22 cellular contexts compared by ENCODE assay signal in genomic region chr5:178106556-178107239, GRCh38. TPM values are rescaled to one million over a fixed set of nuclear protein-coding genes. Genes with fewer than 3 reads are reported as not detected.
A peak's percentile ranks its signal among the peaks of the same experiment; 100 is the strongest.
DNase-seq lines count a peak whose midpoint lies in the region; ATAC-seq and TF ChIP-seq lines count a peak whose summit lies in the region.
"Had no signal": no experiment of that assay in that cellular context is flagged by ENCODE, and none has a peak within 500 bp of the region (broad histone marks: within the 10 kb centered on the region; RNA-seq: fewer than 3 reads in every experiment).

No MANE protein-coding gene starts in this region.

- TF ChIP-seq CTCF in MCF 10A (IDR thresholded peaks at IDR 0.05; ENCODE audit: unreplicated experiment), result no peak
- TF ChIP-seq CTCF in osteoblast (IDR thresholded peaks at IDR 0.05; ENCODE audit: extremely low read depth, low read depth, low read length), result no peak
- no peak for TF ChIP-seq CTCF in chondrocyte (IDR thresholded peaks at IDR 0.05)
- TF ChIP-seq CTCF in nephron progenitor cell (IDR thresholded peaks at IDR 0.05), result no peak

- H3K4me3 ChIP-seq in osteoblast (ENCODE audit: insufficient read depth, low read length), result no peak overlapping the region
- H3K4me3 ChIP-seq: cardiac muscle cell, K562, neural progenitor cell had no signal

- H2AFZ ChIP-seq in osteoblast (ENCODE audit: low read length), result no peak overlapping the region
- H2AFZ ChIP-seq: neural progenitor cell had no signal

- H3K4me1 ChIP-seq in osteoblast (ENCODE audit: insufficient read depth, low read length), result no peaks in the 10 kb centered on the region

- H3K9me3 ChIP-seq in osteoblast (ENCODE audit: low read depth, low read length), result no peaks in the 10 kb centered on the region

- H3K4me2 ChIP-seq in osteoblast (ENCODE audit: insufficient read depth, low read length), result no peak overlapping the region
- H3K4me2 ChIP-seq: neural progenitor cell had no signal

- POLR2A ChIA-PET in MCF 10A (lab: Yijun Ruan, JAX), result interaction anchor here (1.2 to 1.9 kb wide), 2 partner anchors 29 to 31 kb away, joined by 3 to 4 read pairs; no protein-coding TSS in a partner anchor

- H3K4me3 Mint-ChIP-seq in MCF 10A (ENCODE audit: unreplicated experiment), result no peak overlapping the region
- H3K4me3 Mint-ChIP-seq in chondrocyte (ENCODE audit: unreplicated experiment), result no peak overlapping the region
- no peak overlapping the region for H3K4me3 Mint-ChIP-seq in nephron progenitor cell
- no peak overlapping the region for H3K4me3 Mint-ChIP-seq in activated T-helper 1 cell treated with anti-CD3 and anti-CD28 coated beads, Interleukin-12 subunit alpha, Interleukin-12 subunit beta, Interleukin-2, Interleukin-4 antibody, amounts not matched to agents 30 ng/mL and 10 ng/mL and 1 ng/mL, durations not matched to agents 14 hours and 24 hours and 36 hours
- H3K4me3 Mint-ChIP-seq: neural progenitor cell had no signal

- peaks cover 27% of the 10 kb centered on the region for H3K4me1 Mint-ChIP-seq in MCF 10A (ENCODE audit: insufficient read depth, unreplicated experiment)
- peaks cover 4% of the 10 kb centered on the region for H3K4me1 Mint-ChIP-seq in chondrocyte (ENCODE audit: low read depth)
- H3K4me1 Mint-ChIP-seq in nephron progenitor cell, result peaks cover 16% of the 10 kb centered on the region
- H3K4me1 Mint-ChIP-seq in activated T-helper 1 cell treated with anti-CD3 and anti-CD28 coated beads, Interleukin-12 subunit alpha, Interleukin-12 subunit beta, Interleukin-2, Interleukin-4 antibody, amounts not matched to agents 30 ng/mL and 10 ng/mL and 1 ng/mL, durations not matched to agents 14 hours and 24 hours and 36 hours (ENCODE audit: low read depth), result no peaks in the 10 kb centered on the region

- intact Hi-C loops in MCF 10A (cut with micrococcal nuclease), result no loop called here
- intact Hi-C loops in activated T-helper 1 cell treated with anti-CD3 and anti-CD28 coated beads, Interleukin-12 subunit alpha, Interleukin-12 subunit beta, Interleukin-2, Interleukin-4 antibody, amounts not matched to agents 30 ng/mL and 10 ng/mL and 1 ng/mL, durations not matched to agents 14 hours and 24 hours and 36 hours (cut with micrococcal nuclease), result no loop called here

- H3K9me3 Mint-ChIP-seq in MCF 10A (ENCODE audit: unreplicated experiment) (no peaks in the 10 kb centered on the region), chondrocyte (ENCODE audit: low read depth) (no peaks in the 10 kb centered on the region), nephron progenitor cell (no peaks in the 10 kb centered on the region)
- H3K9me3 Mint-ChIP-seq in activated T-helper 1 cell treated with anti-CD3 and anti-CD28 coated beads, Interleukin-12 subunit alpha, Interleukin-12 subunit beta, Interleukin-2, Interleukin-4 antibody, amounts not matched to agents 30 ng/mL and 10 ng/mL and 1 ng/mL, durations not matched to agents 14 hours and 24 hours and 36 hours, result no peaks in the 10 kb centered on the region
- H3K9me3 Mint-ChIP-seq: neural progenitor cell had no signal

- no TSS peak for BruUV-seq in MCF 10A (replicated peaks; lab: Mats Ljungman, UMichigan)

- H3K27me3 ChIP-seq in osteoblast (ENCODE audit: insufficient read depth, low read length), result no peaks in the 10 kb centered on the region
- H3K27me3 ChIP-seq: cardiac muscle cell, neural progenitor cell had no signal

- peak; percentile 58 for ATAC-seq in GM18867 (IDR thresholded peaks at IDR 0.05; ENCODE audit: unreplicated experiment)
- peak; percentile 52 for ATAC-seq in HG03095 (IDR thresholded peaks at IDR 0.05; ENCODE audit: unreplicated experiment)
- ATAC-seq in GM21390 (IDR thresholded peaks at IDR 0.05; ENCODE audit: unreplicated experiment), result no peak
- ATAC-seq: K562, left colon, Right ventricle myocardium inferior had no signal

- H3K27me3 Mint-ChIP-seq in MCF 10A (ENCODE audit: insufficient read depth, unreplicated experiment) (no peaks in the 10 kb centered on the region), chondrocyte (ENCODE audit: low read depth) (no peaks in the 10 kb centered on the region), nephron progenitor cell (ENCODE audit: low read depth, poor library complexity) (peaks cover 12% of the 10 kb centered on the region)
- H3K27me3 Mint-ChIP-seq in activated T-helper 1 cell treated with anti-CD3 and anti-CD28 coated beads, Interleukin-12 subunit alpha, Interleukin-12 subunit beta, Interleukin-2, Interleukin-4 antibody, amounts not matched to agents 30 ng/mL and 10 ng/mL and 1 ng/mL, durations not matched to agents 14 hours and 24 hours and 36 hours (ENCODE audit: insufficient read depth), result peaks cover 16% of the 10 kb centered on the region

- no peaks in the 10 kb centered on the region for H3K36me3 ChIP-seq in osteoblast (ENCODE audit: insufficient read depth, low read length)
- H3K36me3 ChIP-seq: cardiac muscle cell, neural progenitor cell had no signal

- H3K27ac ChIP-seq in osteoblast (ENCODE audit: low read depth, low read length), result no peak overlapping the region
- H3K27ac ChIP-seq: cardiac muscle cell, neural progenitor cell had no signal

- H3K79me2 ChIP-seq in osteoblast (ENCODE audit: insufficient read depth, low read length), result no peaks in the 10 kb centered on the region

- H3K36me3 Mint-ChIP-seq in MCF 10A (ENCODE audit: insufficient read depth, unreplicated experiment), result no peaks in the 10 kb centered on the region
- H3K36me3 Mint-ChIP-seq in chondrocyte (ENCODE audit: low read depth), result no peaks in the 10 kb centered on the region
- no peaks in the 10 kb centered on the region for H3K36me3 Mint-ChIP-seq in nephron progenitor cell (ENCODE audit: low read depth)
- no peaks in the 10 kb centered on the region for H3K36me3 Mint-ChIP-seq in activated T-helper 1 cell treated with anti-CD3 and anti-CD28 coated beads, Interleukin-12 subunit alpha, Interleukin-12 subunit beta, Interleukin-2, Interleukin-4 antibody, amounts not matched to agents 30 ng/mL and 10 ng/mL and 1 ng/mL, durations not matched to agents 14 hours and 24 hours and 36 hours (ENCODE audit: low read depth)
- H3K36me3 Mint-ChIP-seq: neural progenitor cell had no signal

- CTCF ChIA-PET in MCF 10A (lab: Yijun Ruan, JAX), result interaction anchor here (0.6 to 8.7 kb wide), 6 partner anchors 16 to 472 kb away, joined by 3 to 55 read pairs (median 4); no protein-coding TSS in a partner anchor

- H3K27ac Mint-ChIP-seq in MCF 10A (ENCODE audit: low read depth, unreplicated experiment) (no peak overlapping the region), chondrocyte (ENCODE audit: unreplicated experiment) (no peak overlapping the region), nephron progenitor cell (no peak overlapping the region)
- no peak overlapping the region for H3K27ac Mint-ChIP-seq in activated T-helper 1 cell treated with anti-CD3 and anti-CD28 coated beads, Interleukin-12 subunit alpha, Interleukin-12 subunit beta, Interleukin-2, Interleukin-4 antibody, amounts not matched to agents 30 ng/mL and 10 ng/mL and 1 ng/mL, durations not matched to agents 14 hours and 24 hours and 36 hours
- H3K27ac Mint-ChIP-seq: neural progenitor cell had no signal

- DNase-seq in MCF 10A (ENCODE audit: unreplicated experiment), result peak; percentile 74
- DNase-seq in osteoblast (ENCODE audit: insufficient read length, low spot score, missing footprints), result peak; percentile 57
- DNase-seq in chondrocyte (ENCODE audit: low spot score), result no peak
- no peak for DNase-seq in nephron progenitor cell
- no peak for DNase-seq in activated T-helper 1 cell treated with anti-CD3 and anti-CD28 coated beads, Interleukin-12 subunit alpha, Interleukin-12 subunit beta, Interleukin-2, Interleukin-4 antibody, amounts not matched to agents 30 ng/mL and 10 ng/mL and 1 ng/mL, durations not matched to agents 14 hours and 24 hours and 36 hours (ENCODE audit: low spot score)
- DNase-seq: activated CD8-positive, alpha-beta memory T cell treated with anti-CD3 and anti-CD28 coated beads, Interleukin-2, amount 50 U/mL, for 48 hours; activated gamma-delta T cell; DND-41; erythroblast; GOT3; left colon; midbrain; NCI-H187; small intestine; stimulated activated CD4-positive, alpha-beta T cell treated with anti-CD3 and anti-CD28 coated beads, Interleukin-4, amount 100 ng/mL, for 24 hours had no signal

- no peaks in the 10 kb centered on the region for H4K20me1 ChIP-seq in osteoblast (ENCODE audit: insufficient read depth, low read length)

RNA-seq across cellular contexts. Expression of gene N4BP3, which starts 6.6 kb away (rescaled TPM):
- total RNA-seq in MCF 10A (2022) (0.33 and 0.56 TPM in 2 replicates), osteoblast (under 0.01 TPM in 2 replicates), chondrocyte (0.27 to 0.44 TPM (median 0.32 TPM) in 3 replicates)
- 1.8 TPM in 2 replicates for total RNA-seq in activated T-helper 1 cell treated with anti-CD3 and anti-CD28 coated beads, Interleukin-12 subunit alpha, Interleukin-12 subunit beta, Interleukin-2, Interleukin-4 antibody, amounts not matched to agents 30 ng/mL and 10 ng/mL and 1 ng/mL, durations not matched to agents 14 hours and 24 hours and 36 hours

RNA-seq across cellular contexts. Expression of gene RMND5B, which starts 24.1 kb away (rescaled TPM):
- total RNA-seq in MCF 10A (2022) (53.0 and 56.5 TPM in 2 replicates), osteoblast (20.0 and 20.6 TPM in 2 replicates), chondrocyte (24.4 to 27.7 TPM (median 26.8 TPM) in 3 replicates)
- 23.9 and 28.0 TPM in 2 replicates for total RNA-seq in activated T-helper 1 cell treated with anti-CD3 and anti-CD28 coated beads, Interleukin-12 subunit alpha, Interleukin-12 subunit beta, Interleukin-2, Interleukin-4 antibody, amounts not matched to agents 30 ng/mL and 10 ng/mL and 1 ng/mL, durations not matched to agents 14 hours and 24 hours and 36 hours

RNA-seq across cellular contexts. Expression of gene NHP2, which starts 47.0 kb away (rescaled TPM):
- total RNA-seq in MCF 10A (2022), result 322 and 327 TPM in 2 replicates
- 66.2 and 71.3 TPM in 2 replicates for total RNA-seq in osteoblast
- total RNA-seq in chondrocyte, result 72.2 to 106 TPM (median 74.1 TPM) in 3 replicates
- 264 and 265 TPM in 2 replicates for total RNA-seq in activated T-helper 1 cell treated with anti-CD3 and anti-CD28 coated beads, Interleukin-12 subunit alpha, Interleukin-12 subunit beta, Interleukin-2, Interleukin-4 antibody, amounts not matched to agents 30 ng/mL and 10 ng/mL and 1 ng/mL, durations not matched to agents 14 hours and 24 hours and 36 hours

Comparison
In these comparisons a context has a peak if more than half of its experiments do, and no peak if none do; other contexts are left out.
1. DNase-seq: peak in MCF 10A (single experiment) and osteoblast (single experiment); none in chondrocyte (single experiment), nephron progenitor cell (single experiment) and activated T-helper 1 cell treated with anti-CD3 and anti-CD28 coated beads, Interleukin-12 subunit alpha, Interleukin-12 subunit beta, Interleukin-2, Interleukin-4 antibody, amounts not matched to agents 30 ng/mL and 10 ng/mL and 1 ng/mL, durations not matched to agents 14 hours and 24 hours and 36 hours (single experiment).